Comparison of ENCODE assay signal across 24 cellular contexts in the genomic region with DNA sequence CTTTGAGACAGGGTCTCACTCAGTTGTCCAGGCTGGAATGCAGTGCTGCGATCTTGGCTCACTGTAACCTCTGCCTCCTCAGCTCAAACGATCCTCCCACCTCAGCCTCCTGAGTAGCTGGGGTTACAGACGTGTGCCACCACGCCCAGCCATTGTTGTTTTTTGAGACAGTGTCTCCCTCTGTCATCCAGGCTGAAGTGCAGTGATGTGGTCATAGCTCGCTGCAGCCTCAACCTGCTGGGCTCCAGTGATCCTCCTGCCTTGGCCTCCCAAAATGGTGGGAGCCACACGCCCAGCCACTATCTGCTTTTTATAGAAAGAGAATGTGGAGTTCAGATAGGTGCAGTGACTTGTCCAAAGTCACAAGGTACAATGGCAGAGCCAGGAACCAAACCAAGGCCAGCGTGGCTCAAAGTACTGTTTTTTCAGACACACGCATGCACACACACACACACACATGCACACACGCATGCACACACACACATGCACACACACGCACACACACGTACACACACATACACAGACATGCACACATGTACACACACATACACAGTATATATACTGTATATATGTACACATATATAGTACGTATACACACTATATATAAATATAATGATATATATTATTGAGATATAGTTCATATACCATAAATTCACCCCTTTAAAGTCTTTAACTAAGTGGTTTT. TPM values are rescaled to one million over a fixed set of nuclear protein-coding genes. Genes with fewer than 3 reads are reported as not detected.
"Had no signal": no experiment of that assay in that cellular context is flagged by ENCODE, and none has a peak within 500 bp of the region (broad histone marks: within the 10 kb centered on the region; RNA-seq: fewer than 3 reads in every experiment).

No MANE protein-coding gene starts in this region.

- H3K27ac Mint-ChIP-seq: immature natural killer cell; stimulated activated memory B cell treated with anti-CD40 and anti-IgM and Interleukin-4, amounts not matched to agents 10 μg/mL and 1 μg/mL and 100 μg/mL, for 72 hours; stimulated activated naive CD8-positive, alpha-beta T cell treated with anti-CD3 and anti-CD28 coated beads, Interleukin-15, amount 100 ng/mL, for 72 hours; type B pancreatic cell had no signal

- H3K4me1 ChIP-seq: prostate gland had no signal

- H3K4me3 Mint-ChIP-seq: immature natural killer cell; natural killer cell treated with Interleukin-12 subunit alpha and Interleukin-12 subunit beta and Interleukin-15 and Interleukin-18, amount 100 ng/mL, for 72 hours; stimulated activated memory B cell treated with anti-CD40 and anti-IgM and Interleukin-4, amounts not matched to agents 10 μg/mL and 1 μg/mL and 100 μg/mL, for 72 hours; stimulated activated naive CD8-positive, alpha-beta T cell treated with anti-CD3 and anti-CD28 coated beads, Interleukin-15, amount 100 ng/mL, for 72 hours; type B pancreatic cell had no signal

- H3K27me3 ChIP-seq: ovary, sigmoid colon, spleen, tibial nerve, uterus had no signal

- DNase-seq: hippocampal formation; immature natural killer cell; kidney; left colon; left lung; lower lobe of right lung; mammary epithelial cell; naive B cell; ovary; retina; right cardiac atrium; sigmoid colon; small intestine; spleen; stimulated activated CD4-positive, alpha-beta T cell treated with anti-CD3 and anti-CD28 coated beads, Interleukin-4, amount 100 ng/mL, for 24 hours; stimulated activated naive CD4-positive, alpha-beta T cell treated with Interleukin-2 at 50 U/mL for 16 hours; stimulated activated naive CD8-positive, alpha-beta T cell treated with anti-CD3 and anti-CD28 coated beads, Interleukin-15, amount 100 ng/mL, for 72 hours; uterus had no signal

- H3K9me3 Mint-ChIP-seq: natural killer cell treated with Interleukin-12 subunit alpha and Interleukin-12 subunit beta and Interleukin-15 and Interleukin-18, amount 100 ng/mL, for 72 hours had no signal

- H3K27ac ChIP-seq: left lung, lower lobe of right lung, ovary, prostate gland, sigmoid colon, spleen, tibial nerve, uterus had no signal

- H3K9me3 ChIP-seq: prostate gland had no signal

- ATAC-seq: left colon; left lung; lower lobe of right lung; natural killer cell treated with Interleukin-12 subunit alpha and Interleukin-12 subunit beta and Interleukin-15 and Interleukin-18, amount 100 ng/mL, for 72 hours; right cardiac atrium; stimulated activated memory B cell treated with anti-CD40 and anti-IgM and Interleukin-4, amounts not matched to agents 10 μg/mL and 1 μg/mL and 100 μg/mL, for 72 hours; stimulated activated naive CD8-positive, alpha-beta T cell treated with anti-CD3 and anti-CD28 coated beads, Interleukin-15, amount 100 ng/mL, for 72 hours had no signal

- H3K36me3 Mint-ChIP-seq: type B pancreatic cell had no signal

- H3K36me3 ChIP-seq: ovary, prostate gland, uterus had no signal

- H3K4me3 ChIP-seq: left lung, lower lobe of right lung, ovary, prostate gland, sigmoid colon, spleen, tibial nerve, uterus had no signal

RNA-seq across cellular contexts. Expression of a gene that starts 6.6 kb away (rescaled TPM):
- polyA plus RNA-seq: neural cell had no signal
